ENCODE assay signal across 8 cellular contexts in the genomic region with DNA sequence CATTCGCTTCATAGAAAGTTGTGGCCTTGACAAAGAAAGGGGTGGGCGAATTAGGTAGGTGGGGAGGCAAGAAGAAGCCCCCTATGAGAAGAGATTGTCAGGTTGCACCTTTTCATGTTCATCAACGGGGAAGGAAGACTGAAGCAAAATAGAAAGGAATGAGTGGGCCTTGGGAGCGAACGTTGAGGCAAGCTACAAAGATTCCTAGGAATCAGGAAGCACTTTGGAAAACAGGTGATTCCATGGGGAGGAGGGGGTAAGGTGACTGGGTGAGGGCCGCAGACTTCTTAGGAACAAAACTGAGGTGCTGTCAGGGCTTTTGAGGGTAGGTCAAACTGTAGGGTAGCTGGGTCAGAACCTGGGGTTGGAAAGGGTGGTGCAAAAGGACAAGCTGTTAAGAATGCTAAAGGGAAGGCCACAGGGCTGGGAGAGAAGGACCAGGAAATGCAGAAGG. TPM values are rescaled to one million over a fixed set of nuclear protein-coding genes. Genes with fewer than 3 reads are reported as not detected.
DNase-seq lines count a peak whose midpoint lies in the region; ATAC-seq and TF ChIP-seq lines count a peak whose summit lies in the region.

No MANE protein-coding gene starts in this region.

- no peaks in the 10 kb centered on the region for H4K20me1 ChIP-seq in PC-3 (ENCODE audit: low read length)
- peaks cover 6% of the 10 kb centered on the region for H4K20me1 ChIP-seq in neural progenitor cell (ENCODE audit: low read depth)

- TF ChIP-seq CTCF in PC-3 (conservative IDR thresholded peaks at IDR 0.05; ENCODE audit: low read depth, low read length): no peak
- TF ChIP-seq CTCF in neural progenitor cell (IDR thresholded peaks at IDR 0.05): no peak

- no peaks in the 10 kb centered on the region for H3K36me3 ChIP-seq in PC-3 (ENCODE audit: low read depth, low read length)
- peaks cover 5% of the 10 kb centered on the region for H3K36me3 ChIP-seq in neural progenitor cell

- DNase-seq in PC-3: peak; percentile 1
- DNase-seq in epithelial cell of prostate (ENCODE audit: low read depth, low spot score): no peak
- no peak for DNase-seq in neural progenitor cell (ENCODE audit: low spot score)
- no peak for DNase-seq in DMS114 treated with DMSO at 0.1 percent for 48 hours (lab: John Stamatoyannopoulos, UW; ENCODE audit: unreplicated experiment)
- no peak for DNase-seq in DMS153 (lab: John Stamatoyannopoulos, UW)
- DNase-seq in Ammon's horn (ENCODE audit: low spot score): no peak

- H3K4me1 ChIP-seq in PC-3 (ENCODE audit: insufficient read depth, low read length) (peaks cover 21% of the 10 kb centered on the region), neural progenitor cell (peaks cover 33% of the 10 kb centered on the region)

- peaks cover 2% of the 10 kb centered on the region for H3K27me3 Mint-ChIP-seq in neural progenitor cell (ENCODE audit: insufficient read depth, low read depth)

- ATAC-seq in GM18511 (IDR thresholded peaks at IDR 0.05; ENCODE audit: unreplicated experiment): peak; percentile 3
- peak; percentile 4; the same call in 1 of the 2 replicates for ATAC-seq in PC-3
- ATAC-seq in GM19452 (IDR thresholded peaks at IDR 0.05; ENCODE audit: unreplicated experiment): no peak

- no peaks in the 10 kb centered on the region for H3K27me3 ChIP-seq in PC-3 (ENCODE audit: low read length)
- no peaks in the 10 kb centered on the region for H3K27me3 ChIP-seq in neural progenitor cell

- CTCF ChIA-PET in PC-3 (lab: Charles Lee): interaction anchor here (0.6 kb wide), 1 partner anchor 382 kb away, joined by 4 read pairs; no protein-coding TSS in a partner anchor

- intact Hi-C loops in PC-3 (cut with micrococcal nuclease): loop anchor here (5.0 to 10.0 kb wide), 2 partner anchors 204 to 318 kb away; partner anchors contain the start of gene NETO2

- peaks cover 34% of the 10 kb centered on the region for H3K4me1 Mint-ChIP-seq in neural progenitor cell

- POLR2A ChIA-PET in PC-3 (lab: Charles Lee; ENCODE audit: unreplicated experiment): no interaction called here

- H3K36me3 Mint-ChIP-seq in neural progenitor cell: peaks cover 2% of the 10 kb centered on the region

- H3K9me3 ChIP-seq in PC-3 (ENCODE audit: low read length) (no peaks in the 10 kb centered on the region), neural progenitor cell (ENCODE audit: low read depth) (no peaks in the 10 kb centered on the region)

- H3K9me2 ChIP-seq in PC-3 (replicated peaks; ENCODE audit: low read length): no peaks in the 10 kb centered on the region

- H2AFZ ChIP-seq in PC-3 (ENCODE audit: low read length): peak overlapping the region; percentile 82
- H2AFZ ChIP-seq in neural progenitor cell (replicated peaks): peak overlapping the region; percentile 91

- H3K9me3 Mint-ChIP-seq in neural progenitor cell: no peaks in the 10 kb centered on the region

- BruUV-seq in PC-3 (replicated peaks; lab: Mats Ljungman, UMichigan): no TSS peak

- H3K9ac ChIP-seq in PC-3 (ENCODE audit: low read length) (peak overlapping the region; percentile 87), neural progenitor cell (peak overlapping the region; percentile 94)

- H3K27ac ChIP-seq in PC-3 (ENCODE audit: low read length) (peak overlapping the region; percentile 94), epithelial cell of prostate (peak overlapping the region; percentile 96), neural progenitor cell (peak overlapping the region; percentile 100)

- H3K4me3 Mint-ChIP-seq in neural progenitor cell: peak overlapping the region; percentile 99

- H3K27ac Mint-ChIP-seq in neural progenitor cell: peak overlapping the region; percentile 97

- peak overlapping the region; percentile 92 for H3K4me2 ChIP-seq in PC-3 (ENCODE audit: low read length)
- H3K4me2 ChIP-seq in neural progenitor cell: peak overlapping the region; percentile 80

- H3K79me2 ChIP-seq in PC-3 (ENCODE audit: low read length): peaks cover 44% of the 10 kb centered on the region
- peaks cover 54% of the 10 kb centered on the region for H3K79me2 ChIP-seq in neural progenitor cell (ENCODE audit: low read depth)

- H3F3A ChIP-seq in PC-3 (ENCODE audit: low read length, unreplicated experiment): no peaks in the 10 kb centered on the region
- H3F3A ChIP-seq in neural progenitor cell (ENCODE audit: low read depth): peaks cover 22% of the 10 kb centered on the region

- H3K4me3 ChIP-seq in PC-3 (ENCODE audit: low read length) (peak overlapping the region; percentile 91), neural progenitor cell (peak overlapping the region; percentile 82)

RNA-seq across cellular contexts. Expression of gene ITFG1, which starts 0.5 kb away (rescaled TPM):
- total RNA-seq in PC-3 (2014; rRNA removed) (20.0 and 26.5 TPM in 2 replicates), neural progenitor cell (ENCODE audit: low replicate concordance) (31.7 and 61.8 TPM in 2 replicates)

RNA-seq across cellular contexts. Expression of gene PHKB, which starts 0.8 kb away (rescaled TPM):
- total RNA-seq in PC-3 (2014; rRNA removed): 31.8 and 42.0 TPM in 2 replicates
- total RNA-seq in neural progenitor cell (ENCODE audit: low replicate concordance): 74.9 and 109 TPM in 2 replicates
